ENCODE assay signal across 21 cellular contexts in the genomic region with DNA sequence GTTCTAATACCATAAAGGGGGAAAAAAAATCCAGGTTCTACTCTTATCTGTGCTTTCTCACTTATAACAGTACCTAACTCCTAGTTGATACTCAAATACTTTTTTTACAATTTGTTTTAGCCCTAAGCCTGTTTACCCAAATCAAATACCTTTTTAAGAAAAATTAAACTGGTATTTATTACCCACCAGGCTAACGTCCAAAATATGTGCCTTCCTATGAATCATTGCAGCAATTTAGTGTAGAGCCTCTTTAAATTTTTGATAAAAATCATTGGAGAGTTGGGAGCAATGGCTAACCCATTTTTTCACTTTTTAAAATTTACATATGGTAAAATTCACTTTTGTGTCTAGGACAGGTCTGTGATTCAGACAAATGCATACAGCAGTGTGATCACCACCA. TPM values are rescaled to one million over a fixed set of nuclear protein-coding genes. Genes with fewer than 3 reads are reported as not detected.
DNase-seq lines count a peak whose midpoint lies in the region; ATAC-seq and TF ChIP-seq lines count a peak whose summit lies in the region.
"Had no signal": no experiment of that assay in that cellular context is flagged by ENCODE, and none has a peak within 500 bp of the region (broad histone marks: within the 10 kb centered on the region; RNA-seq: fewer than 3 reads in every experiment).

No MANE protein-coding gene starts in this region.

- no peak for TF ChIP-seq POLR2A in sigmoid colon (IDR thresholded peaks at IDR 0.05)

- no peak for TF ChIP-seq EP300 in sigmoid colon (IDR thresholded peaks at IDR 0.05)

- no peaks in the 10 kb centered on the region for H4K20me1 ChIP-seq in GM23338 (replicated peaks; ENCODE audit: insufficient read depth)

- no peaks in the 10 kb centered on the region for H3K36me3 ChIP-seq in CD4-positive, CD25-positive, alpha-beta regulatory T cell (ENCODE audit: control insufficient read depth, insufficient read depth, low read length)
- H3K36me3 ChIP-seq in GM23338 (ENCODE audit: insufficient read depth): no peaks in the 10 kb centered on the region
- H3K36me3 ChIP-seq in sigmoid colon: no peaks in the 10 kb centered on the region

- peaks cover 0 to 9% (median 0%) of the 10 kb centered on the region in 4 donors for H3K4me1 Mint-ChIP-seq in CD4-positive, CD25-positive, alpha-beta regulatory T cell
- peaks cover 41% of the 10 kb centered on the region for H3K4me1 Mint-ChIP-seq in GM23338

- no peaks in the 10 kb centered on the region for H3K9me3 Mint-ChIP-seq in CD4-positive, CD25-positive, alpha-beta regulatory T cell
- no peaks in the 10 kb centered on the region for H3K9me3 Mint-ChIP-seq in GM23338
- H3K9me3 Mint-ChIP-seq: activated naive CD4-positive, alpha-beta T cell treated with anti-CD3 and anti-CD28 coated beads for 36 hours; activated T-cell treated with anti-CD3 and anti-CD28 coated beads, Interleukin-2, amount 50 U/mL, for 72 hours had no signal

- peak overlapping the region in 2 of 3 donors; percentile 1 to 3 for H3K27ac Mint-ChIP-seq in CD4-positive, CD25-positive, alpha-beta regulatory T cell
- peak overlapping the region; percentile 19; the same call in 1 of the 2 replicates for H3K27ac Mint-ChIP-seq in GM23338
- H3K27ac Mint-ChIP-seq: activated naive CD4-positive, alpha-beta T cell treated with anti-CD3 and anti-CD28 coated beads for 36 hours had no signal

- WGBS in sigmoid colon, 2 donors: 38 to 68% methylated on average over 1 of the region's 1 CpG

- H3K36me3 Mint-ChIP-seq in CD4-positive, CD25-positive, alpha-beta regulatory T cell: no peaks in the 10 kb centered on the region
- no peaks in the 10 kb centered on the region for H3K36me3 Mint-ChIP-seq in GM23338 (ENCODE audit: low read depth)

- no peak overlapping the region for H3K4me3 ChIP-seq in CD4-positive, CD25-positive, alpha-beta regulatory T cell (ENCODE audit: low read depth, low read length)
- no peak overlapping the region for H3K4me3 ChIP-seq in GM23338
- H3K4me3 ChIP-seq in coronary artery: no peak overlapping the region
- H3K4me3 ChIP-seq in sigmoid colon: no peak overlapping the region
- H3K4me3 ChIP-seq: K562, lung had no signal

- no peak for ATAC-seq in CD4-positive, CD25-positive, alpha-beta regulatory T cell (ENCODE audit: low read depth in 2 of 2)
- no peak for ATAC-seq in GM23338
- ATAC-seq: K562 had no signal

- H3K27ac ChIP-seq in CD4-positive, CD25-positive, alpha-beta regulatory T cell (ENCODE audit: insufficient read depth, low read length, poor library complexity, severe bottlenecking): no peak overlapping the region
- H3K27ac ChIP-seq in GM23338 (ENCODE audit: low read depth): no peak overlapping the region
- peak overlapping the region; percentile 24 to 30 for H3K27ac ChIP-seq in coronary artery
- H3K27ac ChIP-seq in sigmoid colon: peak overlapping the region in 3 of 4 donors; percentile 31 to 51 (median 39)
- H3K27ac ChIP-seq: C4-2B had no signal

- H3F3A ChIP-seq in GM23338 (replicated peaks; ENCODE audit: low read depth): no peaks in the 10 kb centered on the region

- H3K4me3 Mint-ChIP-seq in CD4-positive, CD25-positive, alpha-beta regulatory T cell: no peak overlapping the region
- no peak overlapping the region for H3K4me3 Mint-ChIP-seq in GM23338
- H3K4me3 Mint-ChIP-seq: activated naive CD4-positive, alpha-beta T cell treated with anti-CD3 and anti-CD28 coated beads for 36 hours had no signal

- no peaks in the 10 kb centered on the region for H3K4me1 ChIP-seq in CD4-positive, CD25-positive, alpha-beta regulatory T cell (ENCODE audit: control insufficient read depth, insufficient read depth, low read length, poor library complexity, severe bottlenecking)
- H3K4me1 ChIP-seq in GM23338 (ENCODE audit: insufficient read depth): peaks cover 28% of the 10 kb centered on the region; the same call in 1 of the 2 replicates
- peaks cover 0 to 34% (median 16%) of the 10 kb centered on the region in 4 donors for H3K4me1 ChIP-seq in sigmoid colon

- no peaks in the 10 kb centered on the region for H3K79me2 ChIP-seq in GM23338 (replicated peaks; ENCODE audit: insufficient read depth)

- H3K27me3 ChIP-seq in CD4-positive, CD25-positive, alpha-beta regulatory T cell (ENCODE audit: control insufficient read depth, insufficient read depth, low read length): no peaks in the 10 kb centered on the region
- H3K27me3 ChIP-seq in GM23338 (ENCODE audit: insufficient read depth) (no peaks in the 10 kb centered on the region), sigmoid colon (no peaks in the 10 kb centered on the region)

- no peaks in the 10 kb centered on the region for H3K9me3 ChIP-seq in CD4-positive, CD25-positive, alpha-beta regulatory T cell (ENCODE audit: control insufficient read depth in 2 of 2, low read length in 2 of 2)
- H3K9me3 ChIP-seq in sigmoid colon: no peaks in the 10 kb centered on the region

- H3K27me3 Mint-ChIP-seq in CD4-positive, CD25-positive, alpha-beta regulatory T cell: no peaks in the 10 kb centered on the region
- peaks cover 4% of the 10 kb centered on the region for H3K27me3 Mint-ChIP-seq in GM23338 (ENCODE audit: insufficient read depth, low read depth, poor library complexity)

- no peak for DNase-seq in CD4-positive, CD25-positive, alpha-beta regulatory T cell
- DNase-seq in GM23338 (ENCODE audit: low spot score) (no peak), coronary artery (ENCODE audit: low spot score) (no peak), sigmoid colon (no peak), HuH-7.5 (ENCODE audit: low spot score) (no peak), GDM1 (lab: John Stamatoyannopoulos, UW) (no peak)
- DNase-seq in stimulated activated CD4-positive, alpha-beta T cell treated with anti-CD3 and anti-CD28 coated beads, Interleukin-12 subunit alpha, Interleukin-12 subunit beta, amount 100 ng/mL, for 4 hours: no peak
- DNase-seq: activated CD4-positive, CD25-positive, alpha-beta regulatory T cell treated with anti-CD3 and anti-CD28 coated beads, Interleukin-2, amount 50 U/mL, for 72 hours; activated naive CD4-positive, alpha-beta T cell treated with anti-CD3 and anti-CD28 coated beads for 36 hours; caudate nucleus; GF-D8; kidney; NCI-H1694; NCI-H2171; NCI-H526; occipital lobe; SHP77 had no signal

- H3K9me2 ChIP-seq in GM23338 (ENCODE audit: insufficient read depth): no peaks in the 10 kb centered on the region

- TF ChIP-seq CTCF in GM23338 (conservative IDR thresholded peaks at IDR 0.05; ENCODE audit: low read depth in 2 of 2) (no peak), coronary artery (IDR thresholded peaks at IDR 0.05) (no peak), sigmoid colon (IDR thresholded peaks at IDR 0.05) (no peak)

- intact Hi-C loops in sigmoid colon (cut with DNase I): no loop called here

- no peak overlapping the region for H3K4me2 ChIP-seq in GM23338

- no peak overlapping the region for H2AFZ ChIP-seq in GM23338

TF ChIP-seq in GM23338, 12 proteins besides CTCF, POLR2A, EP300 and RAD21:
- TF ChIP-seq JUNB (IDR thresholded peaks at IDR 0.05; ENCODE audit: unreplicated experiment): no peak

RNA-seq across cellular contexts. Expression of gene FILIP1L, which starts 27.9 kb away (rescaled TPM):
- 0.37 TPM for total RNA-seq in CD4-positive, CD25-positive, alpha-beta regulatory T cell
- 1 to 10 TPM in 1 of 4 donors, under 1 TPM in 1, not detected in 2; 0.65 to 1.0 TPM for polyA plus RNA-seq in CD4-positive, CD25-positive, alpha-beta regulatory T cell
- total RNA-seq in GM23338 (2014; rRNA removed; shearing (Covaris generic)): not detected in 2 replicates
- polyA plus RNA-seq in GM23338 (2016; fragmentation: Nextera tagmentation; extraction: Ambion mirVana) (1.3 and 1.6 TPM in 2 replicates), sigmoid colon (10 to 100 TPM in 1 of 3 donors, 1 to 10 TPM in 2; 6.0 to 14.9 (median 6.5) TPM)
- 10 to 100 TPM; 42.5 to 93.3 (median 67.6) TPM for total RNA-seq in sigmoid colon

Comparison
In these comparisons a context has a peak if more than half of its experiments do, and no peak if none do; other contexts are left out.
1. H3K27ac ChIP-seq: peak in coronary artery (2 of 2) and sigmoid colon (3 of 4); none in CD4-positive, CD25-positive, alpha-beta regulatory T cell (single experiment) and GM23338 (single experiment).
2. RNA of gene FILIP1L, which starts 27.9 kb away (total RNA-seq): 42.5 to 93.3 TPM in sigmoid colon; 0.37 TPM in CD4-positive, CD25-positive, alpha-beta regulatory T cell (single experiment) and not detected in GM23338; every median in the first group is over 10 times any median in the second.